Comparison of ENCODE assay signal across 14 cellular contexts in the genomic region with DNA sequence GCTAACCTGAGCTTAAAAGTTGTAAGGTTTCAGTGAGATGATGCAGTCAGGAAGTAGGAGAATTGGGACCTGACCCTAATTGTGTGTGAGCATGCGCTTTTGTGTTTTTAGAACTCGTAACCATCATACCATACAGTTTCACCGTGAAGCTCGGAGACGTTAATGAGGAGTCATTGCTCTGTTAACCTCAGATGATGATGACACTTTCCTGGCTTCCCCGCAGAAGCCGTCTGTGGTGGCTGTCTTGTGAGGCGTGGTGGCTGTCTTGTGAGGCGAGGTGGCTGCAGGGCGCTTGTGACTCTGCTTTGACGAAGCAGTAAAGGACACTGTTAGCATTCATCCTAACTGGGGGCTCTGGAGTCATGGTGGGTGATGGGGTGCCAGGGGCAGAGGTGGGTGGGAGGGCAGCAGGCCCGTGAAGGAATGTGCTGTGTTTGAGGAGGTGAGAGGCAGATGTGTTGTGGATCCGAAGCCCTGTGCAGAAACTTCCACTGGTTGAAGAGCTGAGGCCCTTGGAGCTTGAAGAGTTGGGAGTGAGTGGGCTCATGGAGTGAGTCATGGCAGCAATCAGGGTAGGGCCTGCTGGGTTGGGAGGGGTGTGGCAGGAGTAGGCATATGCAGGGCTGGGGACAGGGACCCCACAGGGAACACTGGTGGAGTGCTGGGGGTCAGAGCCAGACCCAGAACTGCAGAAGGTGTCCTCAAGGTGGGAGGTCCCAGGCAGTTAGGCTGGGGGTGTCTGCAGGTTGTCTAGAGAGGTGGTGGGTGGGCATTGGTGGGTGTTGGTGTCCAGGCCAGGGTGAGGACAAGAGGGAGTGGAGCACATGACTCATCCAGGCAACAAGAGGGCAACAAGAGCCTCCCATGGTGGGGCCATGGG.
DNase-seq lines count a peak whose midpoint lies in the region; ATAC-seq and TF ChIP-seq lines count a peak whose summit lies in the region.
"Had no signal": no experiment of that assay in that cellular context is flagged by ENCODE, and none has a peak within 500 bp of the region (broad histone marks: within the 10 kb centered on the region; RNA-seq: fewer than 3 reads in every experiment).

No MANE protein-coding gene starts in this region.

- no peaks in the 10 kb centered on the region for H3K9me3 Mint-ChIP-seq in activated naive CD4-positive, alpha-beta T cell treated with anti-CD3 and anti-CD28 coated beads, Interleukin-2, amount 10 ng/mL, durations not matched to agents 7 days and 5 days

- no peak for TF ChIP-seq CTCF in RWPE1 (conservative IDR thresholded peaks at IDR 0.05; ENCODE audit: low read depth)

- peak; percentile 42 for ATAC-seq in stimulated activated naive CD8-positive, alpha-beta T cell treated with anti-CD3 and anti-CD28 coated beads, Interleukin-15, Interleukin-2, amounts not matched to agents 100 U/mL and 50 U/mL, for 24 hours
- ATAC-seq in HG02852 (IDR thresholded peaks at IDR 0.05; ENCODE audit: unreplicated experiment) = no peak

- no peak overlapping the region for H3K4me3 Mint-ChIP-seq in activated naive CD4-positive, alpha-beta T cell treated with anti-CD3 and anti-CD28 coated beads, Interleukin-2, amount 10 ng/mL, durations not matched to agents 7 days and 5 days

- H3K27ac ChIP-seq in RWPE1 (peak overlapping the region; percentile 51), epithelial cell of prostate (peak overlapping the region; percentile 19)
- H3K27ac ChIP-seq: SJCRH30, uterus, WERI-Rb-1 had no signal

- H3K4me1 Mint-ChIP-seq in activated naive CD4-positive, alpha-beta T cell treated with anti-CD3 and anti-CD28 coated beads, Interleukin-2, amount 10 ng/mL, durations not matched to agents 7 days and 5 days = no peaks in the 10 kb centered on the region

- peaks cover 48% of the 10 kb centered on the region for H3K36me3 Mint-ChIP-seq in activated naive CD4-positive, alpha-beta T cell treated with anti-CD3 and anti-CD28 coated beads, Interleukin-2, amount 10 ng/mL, durations not matched to agents 7 days and 5 days

- POLR2A ChIA-PET in RWPE1 (lab: Yijun Ruan, JAX; ENCODE audit: low non-redundant PET) = no interaction called here

- no peaks in the 10 kb centered on the region for H3K27me3 Mint-ChIP-seq in activated naive CD4-positive, alpha-beta T cell treated with anti-CD3 and anti-CD28 coated beads, Interleukin-2, amount 10 ng/mL, durations not matched to agents 7 days and 5 days

- no peak for DNase-seq in activated naive CD4-positive, alpha-beta T cell treated with anti-CD3 and anti-CD28 coated beads, Interleukin-2, amount 10 ng/mL, durations not matched to agents 7 days and 5 days
- no peak for DNase-seq in activated naive CD4-positive, alpha-beta T cell (lab: John Stamatoyannopoulos, UW)
- DNase-seq in RWPE1 (ENCODE audit: low spot score) (no peak), epithelial cell of prostate (ENCODE audit: low read depth, low spot score) (no peak), NCI-H1436 treated with DMSO at 0.1 percent for 48 hours (lab: John Stamatoyannopoulos, UW) (no peak)
- no peak for DNase-seq in stimulated activated naive CD8-positive, alpha-beta T cell treated with anti-CD3 and anti-CD28 coated beads, Interleukin-15, Interleukin-2, amounts not matched to agents 100 U/mL and 50 U/mL, for 24 hours
- no peak for DNase-seq in stimulated activated CD4-positive, alpha-beta T cell treated with anti-CD3 and anti-CD28 coated beads, Interleukin-2, amount 100 ng/mL, for 24 hours
- DNase-seq: activated gamma-delta T cell, DMS79, NCI-H345, SJCRH30, uterus, WERI-Rb-1 had no signal

- CTCF ChIA-PET in activated naive CD4-positive, alpha-beta T cell treated with anti-CD3 and anti-CD28 coated beads, Interleukin-2, amount 10 ng/mL, durations not matched to agents 7 days and 5 days (lab: Charles Lee) = interaction anchor here (1.0 to 2.0 kb wide), 2 partner anchors 28 to 29 kb away, joined by 3 to 4 read pairs; no protein-coding TSS in a partner anchor
- CTCF ChIA-PET in RWPE1 (lab: Yijun Ruan, JAX) = no interaction called here

- H3K27ac Mint-ChIP-seq in activated naive CD4-positive, alpha-beta T cell treated with anti-CD3 and anti-CD28 coated beads, Interleukin-2, amount 10 ng/mL, durations not matched to agents 7 days and 5 days = peak overlapping the region; percentile 9
